7 cellular contexts compared by ENCODE assay signal in the genomic region with DNA sequence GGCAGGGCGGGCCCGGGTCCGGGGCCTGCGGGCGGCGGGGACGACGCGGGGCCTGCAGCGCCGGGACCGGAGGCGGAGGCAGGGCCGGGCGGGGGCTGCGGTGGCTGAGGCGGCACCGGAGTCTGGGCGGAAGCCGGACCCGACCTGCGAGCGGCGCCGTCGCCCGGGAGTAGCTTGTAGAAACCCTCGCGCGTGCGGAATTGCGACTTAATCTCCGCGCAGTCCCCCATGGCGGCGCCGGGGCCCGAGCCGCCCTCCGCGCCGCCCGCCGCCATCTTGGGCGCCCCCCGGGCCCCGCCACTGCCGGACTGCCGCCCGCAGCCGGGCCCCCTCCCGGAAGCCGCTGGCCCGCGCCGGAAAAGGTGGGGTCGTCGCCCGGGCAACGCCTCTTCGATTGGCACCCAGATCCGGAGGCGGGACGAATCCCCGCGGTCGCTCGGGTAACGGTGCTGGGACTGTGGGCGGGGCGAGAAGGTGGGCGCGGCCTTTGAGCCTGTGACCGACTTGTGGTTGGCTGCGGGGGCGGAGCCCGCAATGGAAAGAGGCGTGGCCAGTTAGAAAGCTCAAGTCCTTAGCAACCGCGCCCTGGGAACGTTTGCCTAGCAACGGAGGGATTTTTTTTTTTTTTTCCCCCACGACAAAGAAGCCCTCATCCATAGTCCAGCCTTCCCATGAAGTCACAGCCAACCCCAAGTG.
DNase-seq lines count a peak whose midpoint lies in the region; ATAC-seq and TF ChIP-seq lines count a peak whose summit lies in the region.

A gene with protein sequence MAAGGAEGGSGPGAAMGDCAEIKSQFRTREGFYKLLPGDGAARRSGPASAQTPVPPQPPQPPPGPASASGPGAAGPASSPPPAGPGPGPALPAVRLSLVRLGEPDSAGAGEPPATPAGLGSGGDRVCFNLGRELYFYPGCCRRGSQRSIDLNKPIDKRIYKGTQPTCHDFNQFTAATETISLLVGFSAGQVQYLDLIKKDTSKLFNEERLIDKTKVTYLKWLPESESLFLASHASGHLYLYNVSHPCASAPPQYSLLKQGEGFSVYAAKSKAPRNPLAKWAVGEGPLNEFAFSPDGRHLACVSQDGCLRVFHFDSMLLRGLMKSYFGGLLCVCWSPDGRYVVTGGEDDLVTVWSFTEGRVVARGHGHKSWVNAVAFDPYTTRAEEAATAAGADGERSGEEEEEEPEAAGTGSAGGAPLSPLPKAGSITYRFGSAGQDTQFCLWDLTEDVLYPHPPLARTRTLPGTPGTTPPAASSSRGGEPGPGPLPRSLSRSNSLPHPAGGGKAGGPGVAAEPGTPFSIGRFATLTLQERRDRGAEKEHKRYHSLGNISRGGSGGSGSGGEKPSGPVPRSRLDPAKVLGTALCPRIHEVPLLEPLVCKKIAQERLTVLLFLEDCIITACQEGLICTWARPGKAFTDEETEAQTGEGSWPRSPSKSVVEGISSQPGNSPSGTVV (minus strand): TSS at position 364 of the 696 bp plus-strand sequence. CDS start 89 bp downstream, at position 275.

- peak within 1 kb of the TSS; percentile 87 for H3K4me3 ChIP-seq in retinal pigment epithelial cell (ENCODE audit: low read length)

- ATAC-seq in GM18502 (IDR thresholded peaks at IDR 0.05; ENCODE audit: poor library complexity, unreplicated experiment), result peak; percentile 91
- ATAC-seq in HG02970 (IDR thresholded peaks at IDR 0.05; ENCODE audit: low FRiP score, unreplicated experiment), result peak; percentile 93

- TF ChIP-seq CTCF in retinal pigment epithelial cell (conservative IDR thresholded peaks at IDR 0.05; ENCODE audit: low read depth, low read length), result no peak

- peak; percentile 97 for DNase-seq in NCI-H2029 (lab: John Stamatoyannopoulos, UW)
- DNase-seq in T1000 (lab: John Stamatoyannopoulos, UW), result peak; percentile 98
- DNase-seq in astrocyte of the hippocampus (ENCODE audit: low read depth, low spot score), result peak; percentile 100
- peak; percentile 97 to 98 for DNase-seq in hippocampal formation (lab: John Stamatoyannopoulos, UW)
- peak; percentile 92 for DNase-seq in retinal pigment epithelial cell (ENCODE audit: low read depth)

Comparison
In these comparisons a context has a peak if more than half of its experiments do, and no peak if none do; other contexts are left out.
1. Peak in every context shown above with its lines: DNase-seq, ATAC-seq and H3K4me3 ChIP-seq.